In genomic region chr10:79346388-79347225, GRCh38 we compare ENCODE assay signal across 8 cellular contexts. TPM values are rescaled to one million over a fixed set of nuclear protein-coding genes. Genes with fewer than 3 reads are reported as not detected.
DNase-seq lines count a peak whose midpoint lies in the region; TF ChIP-seq lines count a peak whose summit lies in the region.

No MANE protein-coding gene starts in this region.

- peak overlapping the region; percentile 62 for H3K4me2 ChIP-seq in fibroblast of lung (ENCODE audit: extremely low read depth, insufficient read depth, low read length)

- intact Hi-C loops in spleen (cut with DNase I; ENCODE audit: low total_unique reads) = no loop called here

- H3K4me3 Mint-ChIP-seq in T-helper 1 cell treated with Interleukin-12 subunit alpha and Interleukin-12 subunit beta and Interleukin-4 antibody, amounts not matched to agents 30 μg/mL and 1 μg/mL, for 36 hours = peak overlapping the region; percentile 92

- no peaks in the 10 kb centered on the region for H3K27me3 Mint-ChIP-seq in T-helper 1 cell treated with Interleukin-12 subunit alpha and Interleukin-12 subunit beta and Interleukin-4 antibody, amounts not matched to agents 30 μg/mL and 1 μg/mL, for 36 hours (ENCODE audit: low read depth)

- H4K20me1 ChIP-seq in fibroblast of lung (ENCODE audit: control insufficient read depth, extremely low read depth, insufficient read depth, low read length) = no peaks in the 10 kb centered on the region

- peaks cover 22% of the 10 kb centered on the region for H3K36me3 ChIP-seq in fibroblast of lung (ENCODE audit: control insufficient read depth, insufficient read depth, low read length)
- H3K36me3 ChIP-seq in spleen = peaks cover 8 to 31% (median 26%) of the 10 kb centered on the region in 6 donors

- TF ChIP-seq CTCF in RWPE1 (conservative IDR thresholded peaks at IDR 0.05; ENCODE audit: low read depth) = no peak
- no peak for TF ChIP-seq CTCF in fibroblast of lung (conservative IDR thresholded peaks at IDR 0.05 in 1 of 2, IDR thresholded peaks at IDR 0.05 in 1 of 2; ENCODE audit: low read depth in 1 of 2, low read length in 2 of 2)
- no peak for TF ChIP-seq CTCF in spleen (IDR thresholded peaks at IDR 0.05 in 8 of 11, conservative IDR thresholded peaks at IDR 0.05 in 3 of 11)
- TF ChIP-seq CTCF in GM13977 (IDR thresholded peaks at IDR 0.05; ENCODE audit: extremely low read depth, insufficient read depth, missing control alignments) = no peak

- CTCF ChIA-PET in RWPE1 (lab: Yijun Ruan, JAX) = interaction anchor here (0.6 to 1.2 kb wide), 5 partner anchors 9 to 549 kb away, joined by 3 to 4 read pairs (median 4); no protein-coding TSS in a partner anchor

- H3K9ac ChIP-seq in fibroblast of lung (ENCODE audit: insufficient read depth, low read length) = no peak overlapping the region

- H2AFZ ChIP-seq in fibroblast of lung (ENCODE audit: low read length) = peak overlapping the region; percentile 12

- peak overlapping the region; percentile 70 for H3K27ac Mint-ChIP-seq in T-helper 1 cell treated with Interleukin-12 subunit alpha and Interleukin-12 subunit beta and Interleukin-4 antibody, amounts not matched to agents 30 μg/mL and 1 μg/mL, for 36 hours

- peak overlapping the region in 1 of 4 experiments; percentile 85 for H3K4me3 ChIP-seq in fibroblast of lung (replicated peaks in 1 of 4; ENCODE audit: control extremely low read depth in 1 of 4, insufficient read depth in 1 of 4, low read depth in 3 of 4, low read length in 4 of 4)
- H3K4me3 ChIP-seq in spleen = peak overlapping the region in 5 of 8 donors; percentile 73 to 93 (median 77)

- H3K4me1 ChIP-seq in fibroblast of lung (ENCODE audit: control insufficient read depth, extremely low read depth, insufficient read depth, low read length) (peaks cover 10% of the 10 kb centered on the region), spleen (peaks cover 15 to 72% (median 53%) of the 10 kb centered on the region in 6 donors)

- no peaks in the 10 kb centered on the region for H3K9me3 Mint-ChIP-seq in T-helper 1 cell treated with Interleukin-12 subunit alpha and Interleukin-12 subunit beta and Interleukin-4 antibody, amounts not matched to agents 30 μg/mL and 1 μg/mL, for 36 hours

- in situ Hi-C loops in GM13977 (cut with MboI; ENCODE audit: low pct_unique_long_range_greater_than_20kb, low sequenced_read_pairs, unreplicated experiment) = no loop called here

- H3K36me3 Mint-ChIP-seq in T-helper 1 cell treated with Interleukin-12 subunit alpha and Interleukin-12 subunit beta and Interleukin-4 antibody, amounts not matched to agents 30 μg/mL and 1 μg/mL, for 36 hours (ENCODE audit: low read depth) = peaks cover 33% of the 10 kb centered on the region

- H3K79me2 ChIP-seq in fibroblast of lung (ENCODE audit: control insufficient read depth, insufficient read depth, low read length) = peaks cover 33% of the 10 kb centered on the region

- H3K27me3 ChIP-seq in fibroblast of lung (ENCODE audit: control insufficient read depth, insufficient read depth, low read length) (no peaks in the 10 kb centered on the region), spleen (replicated peaks in 1 of 7) (no peaks in the 10 kb centered on the region)

- H3K4me1 Mint-ChIP-seq in T-helper 1 cell treated with Interleukin-12 subunit alpha and Interleukin-12 subunit beta and Interleukin-4 antibody, amounts not matched to agents 30 μg/mL and 1 μg/mL, for 36 hours (ENCODE audit: low read depth) = peaks cover 52% of the 10 kb centered on the region

- no peak for DNase-seq in T-helper 1 cell
- no peak for DNase-seq in RWPE1 (ENCODE audit: low spot score)
- no peak for DNase-seq in fibroblast of lung (ENCODE audit: low read depth in 2 of 2)
- DNase-seq in spleen = peak; percentile 85
- no peak for DNase-seq in GM13977 (ENCODE audit: low spot score)
- DNase-seq in NCI-H1105 (lab: John Stamatoyannopoulos, UW) = no peak
- DNase-seq in hepatic stellate cell (ENCODE audit: low spot score) = no peak

- H3K9me3 ChIP-seq in fibroblast of lung (ENCODE audit: control insufficient read depth, insufficient read depth, low read depth, low read length) (no peaks in the 10 kb centered on the region), spleen (no peaks in the 10 kb centered on the region)

- H3K27ac ChIP-seq in RWPE1 = peak overlapping the region; percentile 85
- H3K27ac ChIP-seq in fibroblast of lung (ENCODE audit: insufficient read depth, low read length) = no peak overlapping the region
- peak overlapping the region in 7 of 8 donors; percentile 92 to 99 (median 96) for H3K27ac ChIP-seq in spleen

- no peak for TF ChIP-seq POLR2A in spleen (IDR thresholded peaks at IDR 0.05)

- WGBS in spleen, 5 donors = 60 to 71% (median 66%) methylated on average over 8 to 12 of the region's 12 CpGs

- POLR2A ChIA-PET in RWPE1 (lab: Yijun Ruan, JAX; ENCODE audit: low non-redundant PET) = no interaction called here

RNA-seq across cellular contexts. Expression of gene PPIF, which starts 0.7 kb away (rescaled TPM):
- total RNA-seq in fibroblast of lung (18.2 and 18.7 TPM in 2 replicates), spleen (10 to 100 TPM; 65.0 to 99.3 (median 73.2) TPM)
- polyA plus RNA-seq in fibroblast of lung (63.0 and 82.2 TPM in 2 replicates), spleen (10 to 100 TPM; 29.2 to 66.9 (median 33.5) TPM)
- polyA plus RNA-seq in fibroblast of lung (2012) = 53.2 and 71.9 TPM in 2 replicates
- polyA minus RNA-seq in fibroblast of lung (ENCODE audit: low replicate concordance) = 137 and 359 TPM in 2 replicates
